ENCODE assay signal across 1 cellular context in genomic region chr2:206765242-206766056, GRCh38.
TF ChIP-seq lines count a peak whose summit lies in the region.

FASTKD2 (plus strand) TSS chr2:206765606; CDS start chr2:206766694, 1,088 bp downstream.
MDH1B (minus strand) TSS chr2:206765328; CDS start chr2:206765271, 57 bp downstream.

TF ChIP-seq in HepG2, 621 proteins besides CTCF, POLR2A, EP300 and RAD21 (continued from another document):
- no peak for TF ChIP-seq TCF7L2 (IDR thresholded peaks at IDR 0.05; ENCODE audit: low read depth, low read length)
- TF ChIP-seq, protein P1, sequence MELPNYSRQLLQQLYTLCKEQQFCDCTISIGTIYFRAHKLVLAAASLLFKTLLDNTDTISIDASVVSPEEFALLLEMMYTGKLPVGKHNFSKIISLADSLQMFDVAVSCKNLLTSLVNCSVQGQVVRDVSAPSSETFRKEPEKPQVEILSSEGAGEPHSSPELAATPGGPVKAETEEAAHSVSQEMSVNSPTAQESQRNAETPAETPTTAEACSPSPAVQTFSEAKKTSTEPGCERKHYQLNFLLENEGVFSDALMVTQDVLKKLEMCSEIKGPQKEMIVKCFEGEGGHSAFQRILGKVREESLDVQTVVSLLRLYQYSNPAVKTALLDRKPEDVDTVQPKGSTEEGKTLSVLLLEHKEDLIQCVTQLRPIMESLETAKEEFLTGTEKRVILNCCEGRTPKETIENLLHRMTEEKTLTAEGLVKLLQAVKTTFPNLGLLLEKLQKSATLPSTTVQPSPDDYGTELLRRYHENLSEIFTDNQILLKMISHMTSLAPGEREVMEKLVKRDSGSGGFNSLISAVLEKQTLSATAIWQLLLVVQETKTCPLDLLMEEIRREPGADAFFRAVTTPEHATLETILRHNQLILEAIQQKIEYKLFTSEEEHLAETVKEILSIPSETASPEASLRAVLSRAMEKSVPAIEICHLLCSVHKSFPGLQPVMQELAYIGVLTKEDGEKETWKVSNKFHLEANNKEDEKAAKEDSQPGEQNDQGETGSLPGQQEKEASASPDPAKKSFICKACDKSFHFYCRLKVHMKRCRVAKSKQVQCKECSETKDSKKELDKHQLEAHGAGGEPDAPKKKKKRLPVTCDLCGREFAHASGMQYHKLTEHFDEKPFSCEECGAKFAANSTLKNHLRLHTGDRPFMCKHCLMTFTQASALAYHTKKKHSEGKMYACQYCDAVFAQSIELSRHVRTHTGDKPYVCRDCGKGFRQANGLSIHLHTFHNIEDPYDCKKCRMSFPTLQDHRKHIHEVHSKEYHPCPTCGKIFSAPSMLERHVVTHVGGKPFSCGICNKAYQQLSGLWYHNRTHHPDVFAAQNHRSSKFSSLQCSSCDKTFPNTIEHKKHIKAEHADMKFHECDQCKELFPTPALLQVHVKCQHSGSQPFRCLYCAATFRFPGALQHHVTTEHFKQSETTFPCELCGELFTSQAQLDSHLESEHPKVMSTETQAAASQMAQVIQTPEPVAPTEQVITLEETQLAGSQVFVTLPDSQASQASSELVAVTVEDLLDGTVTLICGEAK (IDR thresholded peaks at IDR 0.05), result no peak
- TF ChIP-seq, protein P1 (CRISPR knock-in tag; IDR thresholded peaks at IDR 0.05), result peak; percentile 63; the same call in 1 of the 2 replicates
- TF ChIP-seq ZSCAN31 (CRISPR knock-in tag; IDR thresholded peaks at IDR 0.05; ENCODE audit: low read depth), result peak; percentile 76; the same call in 1 of the 2 replicates
- 0 out of 2 replicates have a peak, but pooled peaks have one; percentile 15 for TF ChIP-seq HHEX (CRISPR knock-in tag; IDR thresholded peaks at IDR 0.05)
- TF ChIP-seq KLF13 (CRISPR knock-in tag; IDR thresholded peaks at IDR 0.05), result 0 out of 2 replicates have a peak, but pooled peaks have one; percentile 15
- TF ChIP-seq ZNF616 (CRISPR knock-in tag; IDR thresholded peaks at IDR 0.05; ENCODE audit: low read depth), result peak; percentile 92
- TF ChIP-seq ZNF24 (IDR thresholded peaks at IDR 0.05), result peak; percentile 64; the same call in 1 of the 2 replicates
- peak; percentile 71; the same call in 1 of the 2 replicates for TF ChIP-seq PAX8 (CRISPR knock-in tag; IDR thresholded peaks at IDR 0.05; ENCODE audit: borderline replicate concordance)
- no peak for TF ChIP-seq ZNF7 (CRISPR knock-in tag; IDR thresholded peaks at IDR 0.05)
- TF ChIP-seq BCL6 (CRISPR knock-in tag; IDR thresholded peaks at IDR 0.05), result peak; percentile 42; the same call in 1 of the 2 replicates
- no peak for TF ChIP-seq TBP (CRISPR knock-in tag; IDR thresholded peaks at IDR 0.05)
- 0 out of 2 replicates have a peak, but pooled peaks have one; percentile 53 for TF ChIP-seq ZNF253 (CRISPR knock-in tag; IDR thresholded peaks at IDR 0.05; ENCODE audit: borderline replicate concordance)
- TF ChIP-seq NFYB (CRISPR knock-in tag; IDR thresholded peaks at IDR 0.05), result no peak; the same call in 1 of the 2 replicates
- TF ChIP-seq ADNP (CRISPR knock-in tag; IDR thresholded peaks at IDR 0.05), result no peak
- TF ChIP-seq JUN (CRISPR knock-in tag; IDR thresholded peaks at IDR 0.05), result peak; percentile 16; the same call in 1 of the 2 replicates
- peak; percentile 87 for TF ChIP-seq ZFP1 (CRISPR knock-in tag; IDR thresholded peaks at IDR 0.05)
- TF ChIP-seq ZNF296 (CRISPR knock-in tag; conservative IDR thresholded peaks at IDR 0.05), result no peak
- 0 out of 2 replicates have a peak, but pooled peaks have one; percentile 55 for TF ChIP-seq DNMT1 (CRISPR knock-in tag; IDR thresholded peaks at IDR 0.05)
- peak; percentile 77 for TF ChIP-seq SALL1 (CRISPR knock-in tag; IDR thresholded peaks at IDR 0.05)
- TF ChIP-seq ZBTB44 (CRISPR knock-in tag; IDR thresholded peaks at IDR 0.05), result peak; percentile 90
- no peak; the same call in 1 of the 2 replicates for TF ChIP-seq KDM6A (CRISPR knock-in tag; IDR thresholded peaks at IDR 0.05; ENCODE audit: low read depth)
- no peak for TF ChIP-seq ZNF709 (CRISPR knock-in tag; IDR thresholded peaks at IDR 0.05)
- TF ChIP-seq PITX1 (CRISPR knock-in tag; IDR thresholded peaks at IDR 0.05), result peak; percentile 14
- no peak; the same call in 1 of the 2 replicates for TF ChIP-seq GFI1 (CRISPR knock-in tag; IDR thresholded peaks at IDR 0.05; ENCODE audit: borderline replicate concordance)
- TF ChIP-seq RNF219 (CRISPR knock-in tag; IDR thresholded peaks at IDR 0.05), result no peak
- TF ChIP-seq THAP11 (CRISPR knock-in tag; IDR thresholded peaks at IDR 0.05), result peak; percentile 95
- peak; percentile 64; the same call in 1 of the 2 replicates for TF ChIP-seq MTERF4 (CRISPR knock-in tag; IDR thresholded peaks at IDR 0.05)
- TF ChIP-seq, protein P2, sequence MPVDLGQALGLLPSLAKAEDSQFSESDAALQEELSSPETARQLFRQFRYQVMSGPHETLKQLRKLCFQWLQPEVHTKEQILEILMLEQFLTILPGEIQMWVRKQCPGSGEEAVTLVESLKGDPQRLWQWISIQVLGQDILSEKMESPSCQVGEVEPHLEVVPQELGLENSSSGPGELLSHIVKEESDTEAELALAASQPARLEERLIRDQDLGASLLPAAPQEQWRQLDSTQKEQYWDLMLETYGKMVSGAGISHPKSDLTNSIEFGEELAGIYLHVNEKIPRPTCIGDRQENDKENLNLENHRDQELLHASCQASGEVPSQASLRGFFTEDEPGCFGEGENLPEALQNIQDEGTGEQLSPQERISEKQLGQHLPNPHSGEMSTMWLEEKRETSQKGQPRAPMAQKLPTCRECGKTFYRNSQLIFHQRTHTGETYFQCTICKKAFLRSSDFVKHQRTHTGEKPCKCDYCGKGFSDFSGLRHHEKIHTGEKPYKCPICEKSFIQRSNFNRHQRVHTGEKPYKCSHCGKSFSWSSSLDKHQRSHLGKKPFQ (CRISPR knock-in tag; IDR thresholded peaks at IDR 0.05; ENCODE audit: insufficient replicate concordance), result no peak
- peak; percentile 74; the same call in 1 of the 2 replicates for TF ChIP-seq ZNF788 (CRISPR knock-in tag; IDR thresholded peaks at IDR 0.05; ENCODE audit: borderline replicate concordance)
- TF ChIP-seq, protein P3, sequence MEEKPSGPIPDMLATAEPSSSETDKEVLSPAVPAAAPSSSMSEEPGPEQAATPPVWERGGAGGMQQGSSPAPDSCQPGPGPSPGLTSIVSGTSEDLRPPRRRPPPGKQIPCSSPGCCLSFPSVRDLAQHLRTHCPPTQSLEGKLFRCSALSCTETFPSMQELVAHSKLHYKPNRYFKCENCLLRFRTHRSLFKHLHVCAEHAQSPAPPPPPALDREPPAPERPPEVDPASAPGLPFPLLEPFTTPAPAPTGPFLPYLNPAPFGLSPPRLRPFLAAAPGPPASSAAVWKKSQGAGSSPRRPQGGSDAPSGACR (CRISPR knock-in tag; IDR thresholded peaks at IDR 0.05), result no peak
- no peak; the same call in 1 of the 2 replicates for TF ChIP-seq DNMT3B (CRISPR knock-in tag; conservative IDR thresholded peaks at IDR 0.05)
- no peak for TF ChIP-seq ZNF180 (CRISPR knock-in tag; IDR thresholded peaks at IDR 0.05; ENCODE audit: borderline replicate concordance, low read depth)
- TF ChIP-seq ZNF891 (CRISPR knock-in tag; IDR thresholded peaks at IDR 0.05), result peak; percentile 41
- peak; percentile 92 for TF ChIP-seq ZNF501 (CRISPR knock-in tag; IDR thresholded peaks at IDR 0.05)
- TF ChIP-seq, protein P4, sequence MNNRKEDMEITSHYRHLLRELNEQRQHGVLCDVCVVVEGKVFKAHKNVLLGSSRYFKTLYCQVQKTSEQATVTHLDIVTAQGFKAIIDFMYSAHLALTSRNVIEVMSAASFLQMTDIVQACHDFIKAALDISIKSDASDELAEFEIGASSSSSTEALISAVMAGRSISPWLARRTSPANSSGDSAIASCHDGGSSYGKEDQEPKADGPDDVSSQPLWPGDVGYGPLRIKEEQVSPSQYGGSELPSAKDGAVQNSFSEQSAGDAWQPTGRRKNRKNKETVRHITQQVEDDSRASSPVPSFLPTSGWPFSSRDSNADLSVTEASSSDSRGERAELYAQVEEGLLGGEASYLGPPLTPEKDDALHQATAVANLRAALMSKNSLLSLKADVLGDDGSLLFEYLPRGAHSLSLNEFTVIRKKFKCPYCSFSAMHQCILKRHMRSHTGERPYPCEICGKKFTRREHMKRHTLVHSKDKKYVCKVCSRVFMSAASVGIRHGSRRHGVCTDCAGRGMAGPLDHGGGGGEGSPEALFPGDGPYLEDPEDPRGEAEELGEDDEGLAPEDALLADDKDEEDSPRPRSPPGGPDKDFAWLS (CRISPR knock-in tag; IDR thresholded peaks at IDR 0.05; ENCODE audit: borderline replicate concordance), result no peak
- peak; percentile 90 for TF ChIP-seq NR2C2 (CRISPR knock-in tag; IDR thresholded peaks at IDR 0.05; ENCODE audit: borderline replicate concordance)
- peak; percentile 76; the same call in 1 of the 2 replicates for TF ChIP-seq ISL2 (CRISPR knock-in tag; IDR thresholded peaks at IDR 0.05)
- peak; percentile 50 for TF ChIP-seq CREB1 (IDR thresholded peaks at IDR 0.05)
- TF ChIP-seq CREB1 (CRISPR knock-in tag; IDR thresholded peaks at IDR 0.05), result peak; percentile 84
